In the genomic region with DNA sequence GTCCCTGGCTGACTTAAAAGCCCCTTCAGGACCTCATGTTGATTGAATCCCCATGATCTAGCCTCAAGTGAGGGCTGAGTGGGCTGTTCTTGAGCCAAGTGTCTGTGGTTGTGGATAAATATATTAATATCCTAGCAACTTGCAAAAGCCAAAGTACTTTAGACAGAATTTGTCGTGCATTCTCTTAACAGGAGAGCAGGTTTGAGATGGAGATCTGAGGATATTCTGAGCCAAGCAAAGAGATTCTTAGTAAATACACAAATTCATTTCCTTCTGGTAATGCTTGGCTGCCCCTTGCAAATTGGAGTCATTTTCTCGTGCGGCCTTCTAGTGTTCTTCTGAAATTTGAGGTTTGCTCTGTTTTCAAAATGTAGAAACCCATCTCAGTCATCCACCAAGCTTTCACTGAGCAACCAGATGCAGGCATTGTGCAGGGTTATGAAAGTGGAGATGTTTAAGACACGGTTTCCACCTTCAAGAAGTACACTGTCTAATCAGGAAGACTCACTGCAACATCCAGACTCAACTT, we compare ENCODE assay signal across 9 cellular contexts.
A peak's percentile ranks its signal among the peaks of the same experiment; 100 is the strongest.
DNase-seq lines count a peak whose midpoint lies in the region; ATAC-seq lines count a peak whose summit lies in the region.
"Had no signal": no experiment of that assay in that cellular context is flagged by ENCODE, and none has a peak within 500 bp of the region (broad histone marks: within the 10 kb centered on the region; RNA-seq: fewer than 3 reads in every experiment).

No MANE protein-coding gene starts in this region.

- DNase-seq in DMS53 (lab: John Stamatoyannopoulos, UW) (peak; percentile 17), DMS53 treated with DMSO at 0.1 percent for 48 hours (lab: John Stamatoyannopoulos, UW; ENCODE audit: unreplicated experiment) (no peak), COR-L47 (lab: John Stamatoyannopoulos, UW) (no peak), NCI-H1930 (lab: John Stamatoyannopoulos, UW) (no peak)
- peak; percentile 56 for DNase-seq in stimulated activated naive B cell treated with anti-CD40 and anti-IgM and Interleukin-4, amounts not matched to agents 10 μg/mL and 1 μg/mL and 100 μg/mL, for 72 hours
- no peak for DNase-seq in activated T-helper 1 cell treated with anti-CD3 and anti-CD28 coated beads, Interleukin-12 subunit alpha, Interleukin-12 subunit beta, Interleukin-2, Interleukin-4 antibody, amounts not matched to agents 30 ng/mL and 10 ng/mL and 1 ng/mL, durations not matched to agents 14 hours and 24 hours and 36 hours (ENCODE audit: low spot score)
- DNase-seq: NCI-H1694 treated with DMSO at 0.1 percent for 48 hours had no signal

- peaks cover 15% of the 10 kb centered on the region for H3K36me3 Mint-ChIP-seq in T-helper 1 cell treated with Interleukin-12 subunit alpha and Interleukin-12 subunit beta and Interleukin-4 antibody, amounts not matched to agents 30 μg/mL and 1 μg/mL, for 36 hours (ENCODE audit: low read depth)
- H3K36me3 Mint-ChIP-seq in stimulated activated naive B cell treated with anti-CD40 and anti-IgM and Interleukin-4, amounts not matched to agents 10 μg/mL and 1 μg/mL and 100 μg/mL, for 72 hours: peaks cover 6 to 16% of the 10 kb centered on the region in 2 donors
- peaks cover 17% of the 10 kb centered on the region for H3K36me3 Mint-ChIP-seq in activated T-helper 1 cell treated with anti-CD3 and anti-CD28 coated beads, Interleukin-12 subunit alpha, Interleukin-12 subunit beta, Interleukin-2, Interleukin-4 antibody, amounts not matched to agents 30 ng/mL and 10 ng/mL and 1 ng/mL, durations not matched to agents 14 hours and 24 hours and 36 hours (ENCODE audit: low read depth)

- peaks cover under 1% of the 10 kb centered on the region for H3K9me3 Mint-ChIP-seq in T-helper 1 cell treated with Interleukin-12 subunit alpha and Interleukin-12 subunit beta and Interleukin-4 antibody, amounts not matched to agents 30 μg/mL and 1 μg/mL, for 36 hours
- H3K9me3 Mint-ChIP-seq in stimulated activated naive B cell treated with anti-CD40 and anti-IgM and Interleukin-4, amounts not matched to agents 10 μg/mL and 1 μg/mL and 100 μg/mL, for 72 hours: no peaks in the 10 kb centered on the region
- peaks cover 5% of the 10 kb centered on the region for H3K9me3 Mint-ChIP-seq in activated T-helper 1 cell treated with anti-CD3 and anti-CD28 coated beads, Interleukin-12 subunit alpha, Interleukin-12 subunit beta, Interleukin-2, Interleukin-4 antibody, amounts not matched to agents 30 ng/mL and 10 ng/mL and 1 ng/mL, durations not matched to agents 14 hours and 24 hours and 36 hours

- no peaks in the 10 kb centered on the region for H3K27me3 Mint-ChIP-seq in T-helper 1 cell treated with Interleukin-12 subunit alpha and Interleukin-12 subunit beta and Interleukin-4 antibody, amounts not matched to agents 30 μg/mL and 1 μg/mL, for 36 hours (ENCODE audit: low read depth)
- no peaks in the 10 kb centered on the region for H3K27me3 Mint-ChIP-seq in stimulated activated naive B cell treated with anti-CD40 and anti-IgM and Interleukin-4, amounts not matched to agents 10 μg/mL and 1 μg/mL and 100 μg/mL, for 72 hours
- H3K27me3 Mint-ChIP-seq in activated T-helper 1 cell treated with anti-CD3 and anti-CD28 coated beads, Interleukin-12 subunit alpha, Interleukin-12 subunit beta, Interleukin-2, Interleukin-4 antibody, amounts not matched to agents 30 ng/mL and 10 ng/mL and 1 ng/mL, durations not matched to agents 14 hours and 24 hours and 36 hours (ENCODE audit: insufficient read depth): no peaks in the 10 kb centered on the region

- intact Hi-C loops in activated T-helper 1 cell treated with anti-CD3 and anti-CD28 coated beads, Interleukin-12 subunit alpha, Interleukin-12 subunit beta, Interleukin-2, Interleukin-4 antibody, amounts not matched to agents 30 ng/mL and 10 ng/mL and 1 ng/mL, durations not matched to agents 14 hours and 24 hours and 36 hours (cut with micrococcal nuclease): loop anchor here (1.0 to 5.0 kb wide), 8 partner anchors 18 to 451 kb away; a partner anchor contains a TSS

- peak; percentile 87 for ATAC-seq in HG02840 (IDR thresholded peaks at IDR 0.05; ENCODE audit: low FRiP score, unreplicated experiment)
- ATAC-seq in stimulated activated naive B cell treated with anti-CD40 and anti-IgM and Interleukin-4, amounts not matched to agents 10 μg/mL and 1 μg/mL and 100 μg/mL, for 72 hours (replicated peaks): peak; percentile 90 to 94

- peak overlapping the region; percentile 85 for H3K27ac Mint-ChIP-seq in T-helper 1 cell treated with Interleukin-12 subunit alpha and Interleukin-12 subunit beta and Interleukin-4 antibody, amounts not matched to agents 30 μg/mL and 1 μg/mL, for 36 hours
- no peak overlapping the region for H3K27ac Mint-ChIP-seq in stimulated activated naive B cell treated with anti-CD40 and anti-IgM and Interleukin-4, amounts not matched to agents 10 μg/mL and 1 μg/mL and 100 μg/mL, for 72 hours
- no peak overlapping the region for H3K27ac Mint-ChIP-seq in activated T-helper 1 cell treated with anti-CD3 and anti-CD28 coated beads, Interleukin-12 subunit alpha, Interleukin-12 subunit beta, Interleukin-2, Interleukin-4 antibody, amounts not matched to agents 30 ng/mL and 10 ng/mL and 1 ng/mL, durations not matched to agents 14 hours and 24 hours and 36 hours

- peaks cover 32% of the 10 kb centered on the region for H3K4me1 Mint-ChIP-seq in T-helper 1 cell treated with Interleukin-12 subunit alpha and Interleukin-12 subunit beta and Interleukin-4 antibody, amounts not matched to agents 30 μg/mL and 1 μg/mL, for 36 hours (ENCODE audit: low read depth)
- H3K4me1 Mint-ChIP-seq in stimulated activated naive B cell treated with anti-CD40 and anti-IgM and Interleukin-4, amounts not matched to agents 10 μg/mL and 1 μg/mL and 100 μg/mL, for 72 hours: peaks cover 20 to 29% of the 10 kb centered on the region in 2 donors
- H3K4me1 Mint-ChIP-seq in activated T-helper 1 cell treated with anti-CD3 and anti-CD28 coated beads, Interleukin-12 subunit alpha, Interleukin-12 subunit beta, Interleukin-2, Interleukin-4 antibody, amounts not matched to agents 30 ng/mL and 10 ng/mL and 1 ng/mL, durations not matched to agents 14 hours and 24 hours and 36 hours (ENCODE audit: low read depth): peaks cover 17% of the 10 kb centered on the region

- H3K4me3 Mint-ChIP-seq in T-helper 1 cell treated with Interleukin-12 subunit alpha and Interleukin-12 subunit beta and Interleukin-4 antibody, amounts not matched to agents 30 μg/mL and 1 μg/mL, for 36 hours: no peak overlapping the region
- peak overlapping the region; percentile 59 to 78 for H3K4me3 Mint-ChIP-seq in stimulated activated naive B cell treated with anti-CD40 and anti-IgM and Interleukin-4, amounts not matched to agents 10 μg/mL and 1 μg/mL and 100 μg/mL, for 72 hours
- H3K4me3 Mint-ChIP-seq in activated T-helper 1 cell treated with anti-CD3 and anti-CD28 coated beads, Interleukin-12 subunit alpha, Interleukin-12 subunit beta, Interleukin-2, Interleukin-4 antibody, amounts not matched to agents 30 ng/mL and 10 ng/mL and 1 ng/mL, durations not matched to agents 14 hours and 24 hours and 36 hours: no peak overlapping the region

Comparison
In these comparisons a context has a peak if more than half of its experiments do, and no peak if none do; other contexts are left out.
1. DNase-seq: peak in DMS53 (single experiment) and stimulated activated naive B cell treated with anti-CD40 and anti-IgM and Interleukin-4, amounts not matched to agents 10 μg/mL and 1 μg/mL and 100 μg/mL, for 72 hours (single experiment); none in DMS53 treated with DMSO at 0.1 percent for 48 hours (single experiment), activated T-helper 1 cell treated with anti-CD3 and anti-CD28 coated beads, Interleukin-12 subunit alpha, Interleukin-12 subunit beta, Interleukin-2, Interleukin-4 antibody, amounts not matched to agents 30 ng/mL and 10 ng/mL and 1 ng/mL, durations not matched to agents 14 hours and 24 hours and 36 hours (single experiment), COR-L47 (single experiment) and NCI-H1930 (0 of 2).
2. H3K4me3 Mint-ChIP-seq: peak in stimulated activated naive B cell treated with anti-CD40 and anti-IgM and Interleukin-4, amounts not matched to agents 10 μg/mL and 1 μg/mL and 100 μg/mL, for 72 hours (2 of 2); none in T-helper 1 cell treated with Interleukin-12 subunit alpha and Interleukin-12 subunit beta and Interleukin-4 antibody, amounts not matched to agents 30 μg/mL and 1 μg/mL, for 36 hours (single experiment) and activated T-helper 1 cell treated with anti-CD3 and anti-CD28 coated beads, Interleukin-12 subunit alpha, Interleukin-12 subunit beta, Interleukin-2, Interleukin-4 antibody, amounts not matched to agents 30 ng/mL and 10 ng/mL and 1 ng/mL, durations not matched to agents 14 hours and 24 hours and 36 hours (single experiment).